9 cellular contexts compared by ENCODE assay signal in the genomic region with DNA sequence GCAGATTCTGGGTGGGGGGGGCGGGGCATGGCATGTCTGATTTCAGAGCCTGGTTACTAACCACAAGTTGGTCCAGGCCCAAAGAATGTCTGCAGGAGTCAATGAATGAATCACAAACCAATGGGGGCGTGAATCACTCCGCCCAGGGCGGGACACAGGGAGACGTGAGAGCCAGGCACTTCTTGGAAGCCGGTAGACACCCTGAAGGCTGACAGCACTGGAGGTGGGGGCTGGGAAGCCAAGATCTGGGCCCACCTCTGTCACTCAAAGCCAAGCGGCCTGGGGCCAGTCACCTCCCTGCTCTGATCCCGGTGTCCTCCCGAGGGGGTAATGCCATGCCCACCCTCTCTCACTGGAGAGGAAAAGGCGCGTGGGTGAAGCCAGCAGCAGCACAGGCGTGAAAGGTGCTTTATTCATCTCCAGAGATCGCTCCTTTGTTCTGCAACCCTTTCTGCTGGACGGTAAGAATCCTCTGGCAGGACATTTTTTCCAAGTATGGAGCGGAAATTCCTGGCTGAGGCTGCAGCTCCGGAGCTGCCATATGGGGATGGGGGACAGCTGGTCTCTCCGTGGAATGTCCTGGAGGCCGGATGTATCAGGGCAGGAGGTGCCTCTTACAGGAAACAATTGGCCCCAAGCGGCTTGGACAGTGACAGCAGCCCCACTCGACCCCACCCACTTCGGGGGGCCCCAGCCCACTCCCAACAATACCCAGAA.
DNase-seq lines count a peak whose midpoint lies in the region; TF ChIP-seq lines count a peak whose summit lies in the region.
"Had no signal": no experiment of that assay in that cellular context is flagged by ENCODE, and none has a peak within 500 bp of the region (broad histone marks: within the 10 kb centered on the region; RNA-seq: fewer than 3 reads in every experiment).

No MANE protein-coding gene starts in this region.

- H3K36me3 Mint-ChIP-seq in neural crest cell (ENCODE audit: low read depth), result peaks cover 5% of the 10 kb centered on the region

- H3K27ac ChIP-seq in epithelial cell of prostate, result peak overlapping the region; percentile 54

- TF ChIP-seq CTCF in neural crest cell (conservative IDR thresholded peaks at IDR 0.05), result no peak

- no peaks in the 10 kb centered on the region for H3K27me3 Mint-ChIP-seq in neural crest cell (ENCODE audit: low read depth)
- H3K27me3 Mint-ChIP-seq: dendritic cell treated with granulocyte-macrophage colony-stimulating factor and Interleukin-4, amounts not matched to agents 40 ng/mL and 50 ng/mL, for 4 days had no signal

- peak overlapping the region; percentile 94 for H3K27ac Mint-ChIP-seq in neural crest cell (ENCODE audit: unreplicated experiment)
- H3K27ac Mint-ChIP-seq: dendritic cell treated with granulocyte-macrophage colony-stimulating factor and Interleukin-4, amounts not matched to agents 40 ng/mL and 50 ng/mL, for 4 days had no signal

- in situ Hi-C loops in Caki2 (cut with HindIII; ENCODE audit: low pct_unique_long_range_greater_than_20kb, low sequenced_read_pairs), result no loop called here

- DNase-seq in Caki2 (ENCODE audit: low read depth), result peak; percentile 78
- peak; percentile 57 for DNase-seq in NCI-H460 (ENCODE audit: extremely low read depth, low read depth)
- peak; percentile 83 for DNase-seq in epithelial cell of prostate (ENCODE audit: low read depth, low spot score)
- DNase-seq in neural crest cell (ENCODE audit: low read depth, low spot score), result peak; percentile 10
- no peak for DNase-seq in GF-D8 (lab: John Stamatoyannopoulos, UW)
- DNase-seq in OCI-M1 (lab: John Stamatoyannopoulos, UW), result no peak
- DNase-seq in NCI-H1417 (lab: John Stamatoyannopoulos, UW), result no peak
- DNase-seq in NCI-H1048 (lab: John Stamatoyannopoulos, UW), result no peak

- H3K9me3 Mint-ChIP-seq in neural crest cell, result peaks cover 3% of the 10 kb centered on the region
- H3K9me3 Mint-ChIP-seq: dendritic cell treated with granulocyte-macrophage colony-stimulating factor and Interleukin-4, amounts not matched to agents 40 ng/mL and 50 ng/mL, for 4 days had no signal

- H3K4me1 Mint-ChIP-seq in neural crest cell, result peaks cover 49% of the 10 kb centered on the region

- H3K4me3 Mint-ChIP-seq in neural crest cell, result peak overlapping the region; percentile 57
- H3K4me3 Mint-ChIP-seq: dendritic cell treated with granulocyte-macrophage colony-stimulating factor and Interleukin-4, amounts not matched to agents 40 ng/mL and 50 ng/mL, for 4 days had no signal

Comparison
In these comparisons a context has a peak if more than half of its experiments do, and no peak if none do; other contexts are left out.
1. DNase-seq: peak in Caki2 (single experiment), NCI-H460 (single experiment), epithelial cell of prostate (single experiment) and neural crest cell (single experiment); none in GF-D8 (single experiment), OCI-M1 (single experiment), NCI-H1417 (0 of 3) and NCI-H1048 (single experiment).